Comparison of ENCODE assay signal across 14 cellular contexts in genomic region chr2:234879671-234880455, GRCh38.
DNase-seq lines count a peak whose midpoint lies in the region; ATAC-seq and TF ChIP-seq lines count a peak whose summit lies in the region.
"Had no signal": no experiment of that assay in that cellular context is flagged by ENCODE, and none has a peak within 500 bp of the region (broad histone marks: within the 10 kb centered on the region; RNA-seq: fewer than 3 reads in every experiment).

No MANE protein-coding gene starts in this region.

- H3K27me3 ChIP-seq in RWPE2 (ENCODE audit: insufficient read depth, poor library complexity, severe bottlenecking): no peaks in the 10 kb centered on the region
- H3K27me3 ChIP-seq: SJCRH30, spleen had no signal

- peak; percentile 40 for ATAC-seq in activated naive CD8-positive, alpha-beta T cell treated with anti-CD3 and anti-CD28 coated beads, Interleukin-2, amount 50 U/mL, for 24 hours
- ATAC-seq in RWPE2 (ENCODE audit: low read depth): peak; percentile 30

- H3K36me3 ChIP-seq in RWPE2 (ENCODE audit: low read depth): no peaks in the 10 kb centered on the region
- H3K36me3 ChIP-seq: SJCRH30, spleen had no signal

- H3K9me3 ChIP-seq in RWPE2 (ENCODE audit: severe bottlenecking): no peaks in the 10 kb centered on the region
- H3K9me3 ChIP-seq: SJCRH30, spleen had no signal

- H3K27me3 Mint-ChIP-seq in activated naive CD8-positive, alpha-beta T cell treated with anti-CD3 and anti-CD28 coated beads, Interleukin-2, amount 50 U/mL, for 24 hours: peaks cover 10% of the 10 kb centered on the region
- peaks cover 11% of the 10 kb centered on the region for H3K27me3 Mint-ChIP-seq in activated naive CD8-positive, alpha-beta T cell treated with anti-CD3 and anti-CD28 coated beads for 36 hours
- no peaks in the 10 kb centered on the region for H3K27me3 Mint-ChIP-seq in type B pancreatic cell

- TF ChIP-seq CTCF in RWPE2 (IDR thresholded peaks at IDR 0.05; ENCODE audit: poor library complexity, severe bottlenecking) (no peak), fibroblast of pulmonary artery (IDR thresholded peaks at IDR 0.05; ENCODE audit: low read length, missing control alignments) (no peak), type B pancreatic cell (conservative IDR thresholded peaks at IDR 0.05) (no peak)

- peak overlapping the region; percentile 57 for H3K27ac ChIP-seq in RWPE2 (ENCODE audit: poor library complexity, severe bottlenecking)
- H3K27ac ChIP-seq: SJCRH30, spleen had no signal

- no peak overlapping the region for H3K27ac Mint-ChIP-seq in activated naive CD8-positive, alpha-beta T cell treated with anti-CD3 and anti-CD28 coated beads, Interleukin-2, amount 50 U/mL, for 24 hours
- H3K27ac Mint-ChIP-seq in activated naive CD8-positive, alpha-beta T cell treated with anti-CD3 and anti-CD28 coated beads for 36 hours: no peak overlapping the region
- no peak overlapping the region for H3K27ac Mint-ChIP-seq in type B pancreatic cell
- H3K27ac Mint-ChIP-seq: activated B cell treated with CpG ODN at 0.5 μM for 24 hours had no signal

- H3K36me3 Mint-ChIP-seq in activated naive CD8-positive, alpha-beta T cell treated with anti-CD3 and anti-CD28 coated beads, Interleukin-2, amount 50 U/mL, for 24 hours (ENCODE audit: low read depth): no peaks in the 10 kb centered on the region
- no peaks in the 10 kb centered on the region for H3K36me3 Mint-ChIP-seq in activated naive CD8-positive, alpha-beta T cell treated with anti-CD3 and anti-CD28 coated beads for 36 hours
- H3K36me3 Mint-ChIP-seq in type B pancreatic cell: no peaks in the 10 kb centered on the region

- H3K4me3 ChIP-seq in RWPE2 (ENCODE audit: severe bottlenecking) (no peak overlapping the region), fibroblast of pulmonary artery (replicated peaks; ENCODE audit: low read depth, low read length) (no peak overlapping the region)
- H3K4me3 ChIP-seq: SJCRH30, spleen had no signal

- DNase-seq in activated naive CD8-positive, alpha-beta T cell treated with anti-CD3 and anti-CD28 coated beads, Interleukin-2, amount 50 U/mL, for 24 hours: no peak
- DNase-seq in activated naive CD8-positive, alpha-beta T cell treated with anti-CD3 and anti-CD28 coated beads for 36 hours: no peak
- DNase-seq in RWPE2 (ENCODE audit: low spot score) (no peak), fibroblast of pulmonary artery (ENCODE audit: low read depth) (peak; percentile 66), type B pancreatic cell (ENCODE audit: extremely low spot score, unreplicated experiment) (peak; percentile 13), NCI-H1436 (lab: John Stamatoyannopoulos, UW) (no peak)
- DNase-seq in central memory CD4-positive, alpha-beta T cell: no peak
- no peak for DNase-seq in stimulated activated naive CD4-positive, alpha-beta T cell treated with Interleukin-2 at 50 U/mL for 16 hours (lab: John Stamatoyannopoulos, UW)
- DNase-seq: activated B cell treated with CpG ODN at 0.5 μM for 24 hours, DMS79, NCI-H446 treated with DMSO at 0.1 percent for 48 hours, spleen had no signal

- H3K4me1 ChIP-seq in RWPE2 (ENCODE audit: insufficient read depth, poor library complexity, severe bottlenecking): peaks cover 27% of the 10 kb centered on the region

- peaks cover 14% of the 10 kb centered on the region for H3K4me1 Mint-ChIP-seq in activated naive CD8-positive, alpha-beta T cell treated with anti-CD3 and anti-CD28 coated beads, Interleukin-2, amount 50 U/mL, for 24 hours
- no peaks in the 10 kb centered on the region for H3K4me1 Mint-ChIP-seq in activated naive CD8-positive, alpha-beta T cell treated with anti-CD3 and anti-CD28 coated beads for 36 hours
- peaks cover 27% of the 10 kb centered on the region for H3K4me1 Mint-ChIP-seq in type B pancreatic cell (ENCODE audit: unreplicated experiment)

- H3K4me3 Mint-ChIP-seq in activated naive CD8-positive, alpha-beta T cell treated with anti-CD3 and anti-CD28 coated beads, Interleukin-2, amount 50 U/mL, for 24 hours: no peak overlapping the region
- no peak overlapping the region for H3K4me3 Mint-ChIP-seq in activated naive CD8-positive, alpha-beta T cell treated with anti-CD3 and anti-CD28 coated beads for 36 hours
- H3K4me3 Mint-ChIP-seq in type B pancreatic cell: no peak overlapping the region
- H3K4me3 Mint-ChIP-seq: activated B cell treated with CpG ODN at 0.5 μM for 24 hours, nephron had no signal

- peaks cover 7% of the 10 kb centered on the region for H3K9me3 Mint-ChIP-seq in activated naive CD8-positive, alpha-beta T cell treated with anti-CD3 and anti-CD28 coated beads, Interleukin-2, amount 50 U/mL, for 24 hours
- peaks cover 2% of the 10 kb centered on the region for H3K9me3 Mint-ChIP-seq in activated naive CD8-positive, alpha-beta T cell treated with anti-CD3 and anti-CD28 coated beads for 36 hours
- H3K9me3 Mint-ChIP-seq in type B pancreatic cell: peaks cover 11% of the 10 kb centered on the region

Comparison
In these comparisons a context has a peak if more than half of its experiments do, and no peak if none do; other contexts are left out.
1. DNase-seq: peak in fibroblast of pulmonary artery (single experiment) and type B pancreatic cell (single experiment); none in activated naive CD8-positive, alpha-beta T cell treated with anti-CD3 and anti-CD28 coated beads, Interleukin-2, amount 50 U/mL, for 24 hours (single experiment), activated naive CD8-positive, alpha-beta T cell treated with anti-CD3 and anti-CD28 coated beads for 36 hours (single experiment), RWPE2 (single experiment), central memory CD4-positive, alpha-beta T cell (single experiment), NCI-H1436 (single experiment) and stimulated activated naive CD4-positive, alpha-beta T cell treated with Interleukin-2 at 50 U/mL for 16 hours (single experiment).